Comparison of ENCODE assay signal across 19 cellular contexts in the genomic region with DNA sequence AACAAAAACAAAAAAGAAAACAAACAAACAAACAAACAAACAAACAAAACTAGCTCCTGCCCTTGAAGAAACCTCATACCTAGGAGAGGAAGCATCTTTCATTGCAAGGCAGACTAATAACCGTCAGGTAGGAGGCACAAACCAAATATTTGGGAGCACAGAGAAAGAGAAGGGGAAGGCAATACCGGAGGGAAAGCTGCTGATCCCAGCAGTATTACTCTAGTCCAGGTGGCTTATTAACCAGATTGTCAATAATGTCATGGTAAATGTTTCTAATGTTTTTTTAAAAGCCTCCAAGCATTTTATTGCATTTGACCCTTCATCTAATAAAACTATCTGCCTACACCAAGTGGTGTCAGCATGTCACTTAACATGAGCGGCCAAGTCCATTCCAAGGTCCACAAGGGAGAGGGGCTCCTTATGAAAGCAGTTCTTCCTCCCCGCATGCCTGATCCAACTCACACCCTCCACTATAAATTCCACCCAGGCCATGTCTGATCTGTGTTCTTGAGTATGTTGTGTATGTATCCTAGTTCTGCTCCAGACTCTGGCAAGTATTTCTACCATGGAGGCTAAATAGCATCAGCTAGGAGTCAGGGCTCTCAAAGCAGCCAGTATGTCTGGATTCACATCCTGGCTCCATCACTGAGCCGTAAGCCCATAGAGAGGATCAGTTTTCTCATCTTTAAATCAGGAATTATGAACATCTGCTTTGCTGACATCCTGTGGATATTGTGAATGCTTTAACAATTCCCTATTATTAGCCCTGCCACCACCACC.
"Had no signal": no experiment of that assay in that cellular context is flagged by ENCODE, and none has a peak within 500 bp of the region (broad histone marks: within the 10 kb centered on the region; RNA-seq: fewer than 3 reads in every experiment).

No MANE protein-coding gene starts in this region.

- H3K27ac Mint-ChIP-seq: memory B cell; natural killer cell; stimulated activated naive B cell treated with anti-CD40 and anti-IgM and Interleukin-4, amounts not matched to agents 10 μg/mL and 1 μg/mL and 100 μg/mL, for 72 hours; stimulated activated naive CD8-positive, alpha-beta T cell treated with anti-CD3 and anti-CD28 coated beads, Interleukin-15, Interleukin-2, amounts not matched to agents 100 ng/mL and 50 ng/mL, for 24 hours had no signal

- DNase-seq: dorsolateral prefrontal cortex; effector CD4-positive, alpha-beta T cell; head of caudate nucleus; kidney; left ventricle myocardium inferior; natural killer cell; pancreas; spleen; stimulated activated CD4-positive, alpha-beta T cell treated with anti-CD3 and anti-CD28 coated beads, Interleukin-4, amount 100 ng/mL, for 4 hours; stimulated activated naive B cell treated with anti-CD40 and anti-IgM and Interleukin-4, amounts not matched to agents 10 μg/mL and 1 μg/mL and 100 μg/mL, for 72 hours; transverse colon had no signal

- ATAC-seq: natural killer cell; pancreas; sciatic nerve; stimulated activated naive B cell treated with anti-CD40 and anti-IgM and Interleukin-4, amounts not matched to agents 10 μg/mL and 1 μg/mL and 100 μg/mL, for 72 hours had no signal

- H3K4me3 Mint-ChIP-seq: memory B cell; natural killer cell; neural crest cell; stimulated activated naive B cell treated with anti-CD40 and anti-IgM and Interleukin-4, amounts not matched to agents 10 μg/mL and 1 μg/mL and 100 μg/mL, for 72 hours; stimulated activated naive CD8-positive, alpha-beta T cell treated with anti-CD3 and anti-CD28 coated beads, Interleukin-15, Interleukin-2, amounts not matched to agents 100 ng/mL and 50 ng/mL, for 24 hours had no signal

- H3K27me3 ChIP-seq: dorsolateral prefrontal cortex, neutrophil, pancreas, spleen, suprapubic skin, transverse colon, vagina had no signal

- H3K9me3 Mint-ChIP-seq: neural crest cell; stimulated activated naive CD8-positive, alpha-beta T cell treated with anti-CD3 and anti-CD28 coated beads, Interleukin-15, Interleukin-2, amounts not matched to agents 100 ng/mL and 50 ng/mL, for 24 hours had no signal

- H3K36me3 ChIP-seq: left ventricle myocardium inferior, neutrophil, pancreas, spleen, suprapubic skin, transverse colon, vagina had no signal

- H3K4me1 ChIP-seq: left ventricle myocardium inferior, pancreas, spleen, suprapubic skin, transverse colon, vagina had no signal

- H3K4me3 ChIP-seq: dorsolateral prefrontal cortex, left ventricle myocardium inferior, lung, pancreas, spleen, suprapubic skin, transverse colon, vagina had no signal

- H3K36me3 Mint-ChIP-seq: memory B cell; natural killer cell; stimulated activated naive B cell treated with anti-CD40 and anti-IgM and Interleukin-4, amounts not matched to agents 10 μg/mL and 1 μg/mL and 100 μg/mL, for 72 hours had no signal

- H3K9me3 ChIP-seq: left ventricle myocardium inferior, neutrophil, pancreas, suprapubic skin, transverse colon, vagina had no signal

- H3K27me3 Mint-ChIP-seq: memory B cell; stimulated activated naive B cell treated with anti-CD40 and anti-IgM and Interleukin-4, amounts not matched to agents 10 μg/mL and 1 μg/mL and 100 μg/mL, for 72 hours; stimulated activated naive CD8-positive, alpha-beta T cell treated with anti-CD3 and anti-CD28 coated beads, Interleukin-15, Interleukin-2, amounts not matched to agents 100 ng/mL and 50 ng/mL, for 24 hours had no signal

- H3K27ac ChIP-seq: dorsolateral prefrontal cortex, left ventricle myocardium inferior, neutrophil, pancreas, spleen, suprapubic skin, transverse colon, vagina had no signal

- H3K4me1 Mint-ChIP-seq: memory B cell; natural killer cell; stimulated activated naive B cell treated with anti-CD40 and anti-IgM and Interleukin-4, amounts not matched to agents 10 μg/mL and 1 μg/mL and 100 μg/mL, for 72 hours had no signal
